8 cellular contexts compared by ENCODE assay signal in genomic region chr3:100073555-100074307, GRCh38. TPM values are rescaled to one million over a fixed set of nuclear protein-coding genes. Genes with fewer than 3 reads are reported as not detected.
DNase-seq lines count a peak whose midpoint lies in the region; ATAC-seq and TF ChIP-seq lines count a peak whose summit lies in the region.

No MANE protein-coding gene starts in this region.

- DNase-seq in AG04449 (ENCODE audit: low read depth, low spot score) (peak; percentile 82), SKM-1 (lab: John Stamatoyannopoulos, UW; ENCODE audit: unreplicated experiment) (peak; percentile 69), erythroblast (lab: John Stamatoyannopoulos, UW) (peak; percentile 33 to 36), neural crest cell (ENCODE audit: low read depth, low spot score) (peak; percentile 5), COLO668 (lab: John Stamatoyannopoulos, UW; ENCODE audit: unreplicated experiment) (no peak), DMS53 treated with DMSO at 0.1 percent for 48 hours (lab: John Stamatoyannopoulos, UW; ENCODE audit: unreplicated experiment) (no peak), OCI-M2 (lab: John Stamatoyannopoulos, UW; ENCODE audit: unreplicated experiment) (no peak)

- H3K27ac Mint-ChIP-seq in neural crest cell (ENCODE audit: unreplicated experiment), result peak overlapping the region; percentile 95

- no peaks in the 10 kb centered on the region for H3K27me3 Mint-ChIP-seq in neural crest cell (ENCODE audit: low read depth)

- H3K36me3 Mint-ChIP-seq in neural crest cell (ENCODE audit: low read depth), result no peaks in the 10 kb centered on the region

- CTCF ChIA-PET in AG04449 (lab: Yijun Ruan, JAX), result interaction anchor here (0.8 to 3.5 kb wide), 7 partner anchors 10 to 210 kb away, joined by 3 to 21 read pairs (median 4); no protein-coding TSS in a partner anchor

- H3K9me3 Mint-ChIP-seq in neural crest cell, result no peaks in the 10 kb centered on the region

- peak overlapping the region; percentile 50 for H3K4me3 Mint-ChIP-seq in neural crest cell

- H3K4me1 Mint-ChIP-seq in neural crest cell, result peaks cover 40% of the 10 kb centered on the region

- POLR2A ChIA-PET in AG04449 (lab: Yijun Ruan, JAX), result interaction anchor here (0.6 to 1.0 kb wide), 3 partner anchors 10 to 1080 kb away, joined by 3 to 4 read pairs (median 3); no protein-coding TSS in a partner anchor

- no peak for TF ChIP-seq POLR2A in erythroblast (IDR thresholded peaks at IDR 0.05; ENCODE audit: low read length)

- TF ChIP-seq CTCF in AG04449 (IDR thresholded peaks at IDR 0.05; ENCODE audit: insufficient read depth, low read length, missing control alignments), result no peak
- no peak for TF ChIP-seq CTCF in neural crest cell (conservative IDR thresholded peaks at IDR 0.05)

- H3K4me3 ChIP-seq in AG04449 (ENCODE audit: low read depth, low read length), result no peak overlapping the region

- ATAC-seq in GM21367 (IDR thresholded peaks at IDR 0.05; ENCODE audit: unreplicated experiment), result peak; percentile 43

RNA-seq across cellular contexts. Expression of gene FILIP1L, which starts 40.6 kb away (rescaled TPM):
- total RNA-seq in neural crest cell, result 9.8 TPM in 2 replicates

Comparison
In these comparisons a context has a peak if more than half of its experiments do, and no peak if none do; other contexts are left out.
1. DNase-seq: peak in AG04449 (single experiment), SKM-1 (single experiment), erythroblast (2 of 2) and neural crest cell (single experiment); none in COLO668 (single experiment), DMS53 treated with DMSO at 0.1 percent for 48 hours (single experiment) and OCI-M2 (single experiment).